In the genomic region with DNA sequence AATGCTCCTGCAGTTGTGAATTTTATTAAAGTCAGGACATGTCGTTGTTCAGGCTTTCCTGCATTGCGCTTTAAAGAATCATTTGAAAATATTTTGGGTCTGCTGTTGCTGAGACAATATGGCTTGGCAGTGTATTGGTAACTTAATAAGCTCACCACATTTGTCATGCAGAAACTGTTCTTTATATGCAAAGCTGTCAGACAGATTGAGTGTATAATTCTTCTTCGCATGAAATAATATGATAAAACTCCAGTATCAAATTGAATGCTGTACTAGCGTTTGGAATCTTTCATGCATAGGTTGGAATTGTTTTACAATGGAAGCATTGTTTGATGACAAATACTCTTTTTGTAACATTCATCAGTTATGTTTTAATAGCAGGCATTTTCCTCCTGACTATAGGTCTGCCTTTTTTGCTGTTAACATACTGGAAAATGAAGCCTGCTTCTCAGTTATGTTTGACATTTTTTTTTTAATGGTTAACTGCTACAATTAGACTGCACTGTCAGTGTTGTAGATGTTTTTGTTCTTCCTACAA, we compare ENCODE assay signal across 11 cellular contexts. TPM values are rescaled to one million over a fixed set of nuclear protein-coding genes. Genes with fewer than 3 reads are reported as not detected.
DNase-seq lines count a peak whose midpoint lies in the region; ATAC-seq, FAIRE-seq and TF ChIP-seq lines count a peak whose summit lies in the region.
"Had no signal": no experiment of that assay in that cellular context is flagged by ENCODE, and none has a peak within 500 bp of the region (broad histone marks: within the 10 kb centered on the region; RNA-seq: fewer than 3 reads in every experiment).

No MANE protein-coding gene starts in this region.

- peak; percentile 5 for DNase-seq in DMS 273 (lab: John Stamatoyannopoulos, UW; ENCODE audit: unreplicated experiment)
- DNase-seq in DMS 273 treated with DMSO at 0.1 percent for 48 hours (lab: John Stamatoyannopoulos, UW) = no peak
- no peak for DNase-seq in brain microvascular endothelial cell
- DNase-seq in lower lobe of right lung = no peak
- DNase-seq in thoracic aorta (ENCODE audit: low spot score) = no peak
- no peak for DNase-seq in RPMI8226
- DNase-seq in D721Med (ENCODE audit: insufficient read length, low spot score) = no peak
- DNase-seq: activated B cell treated with CpG ODN at 0.5 μM for 24 hours had no signal

- in situ Hi-C loops in brain microvascular endothelial cell (cut with HindIII; ENCODE audit: low pct_ligation_motif_present, low sequenced_read_pairs) = no loop called here

- intact Hi-C loops in lower lobe of right lung (cut with DNase I) = loop anchor here (10.0 kb wide), 1 partner anchor 50 kb away; a partner anchor contains a TSS

- H3K36me3 ChIP-seq in brain microvascular endothelial cell (replicated peaks) = no peaks in the 10 kb centered on the region
- no peaks in the 10 kb centered on the region for H3K36me3 ChIP-seq in lower lobe of right lung
- no peaks in the 10 kb centered on the region for H3K36me3 ChIP-seq in thoracic aorta

- H3K4me1 ChIP-seq in lower lobe of right lung = peaks cover 44% of the 10 kb centered on the region
- peaks cover 49 to 89% of the 10 kb centered on the region in 2 donors for H3K4me1 ChIP-seq in thoracic aorta (ENCODE audit: control insufficient read depth in 1 of 2, low read depth in 2 of 2)

- H3K27me3 ChIP-seq in brain microvascular endothelial cell (replicated peaks) (no peaks in the 10 kb centered on the region), lower lobe of right lung (ENCODE audit: low read depth) (no peaks in the 10 kb centered on the region), thoracic aorta (replicated peaks; ENCODE audit: insufficient read depth) (no peaks in the 10 kb centered on the region)

- no peak for FAIRE-seq in D721Med (lab: Jason Lieb, UNC)
- FAIRE-seq: GM12878 had no signal

- no peak for TF ChIP-seq CTCF in brain microvascular endothelial cell (IDR thresholded peaks at IDR 0.05; ENCODE audit: low read depth, low read length, missing control alignments)
- no peak for TF ChIP-seq CTCF in lower lobe of right lung (IDR thresholded peaks at IDR 0.05)
- TF ChIP-seq CTCF in thoracic aorta (IDR thresholded peaks at IDR 0.05) = no peak
- no peak for TF ChIP-seq CTCF in D721Med (IDR thresholded peaks at IDR 0.05; ENCODE audit: insufficient read depth, missing control alignments)

- no peaks in the 10 kb centered on the region for H3K9me3 ChIP-seq in lower lobe of right lung
- H3K9me3 ChIP-seq in thoracic aorta = no peaks in the 10 kb centered on the region

- H3K4me3 ChIP-seq in brain microvascular endothelial cell (ENCODE audit: low read depth, low read length) = no peak overlapping the region
- peak overlapping the region; percentile 30 for H3K4me3 ChIP-seq in lower lobe of right lung
- peak overlapping the region; percentile 65 for H3K4me3 ChIP-seq in thoracic aorta
- H3K4me3 ChIP-seq: GM12878 had no signal

- H3K27ac ChIP-seq in brain microvascular endothelial cell = peak overlapping the region; percentile 76
- peak overlapping the region; percentile 73 for H3K27ac ChIP-seq in lower lobe of right lung
- peak overlapping the region; percentile 81 to 83 for H3K27ac ChIP-seq in thoracic aorta
- H3K27ac ChIP-seq: 22Rv1 had no signal

- ATAC-seq in lower lobe of right lung (no peak), thoracic aorta (ENCODE audit: insufficient number of reproducible peaks, low FRiP score, low read depth) (no peak), HG03520 (IDR thresholded peaks at IDR 0.05; ENCODE audit: unreplicated experiment) (no peak)

RNA-seq across cellular contexts. Expression of a gene that starts 53.9 kb away (rescaled TPM):
- total RNA-seq in lower lobe of right lung (58.5 TPM), thoracic aorta (100 to 1,000 TPM; 149 to 186 TPM)
